Comparison of ENCODE assay signal across 30 cellular contexts in the genomic region with DNA sequence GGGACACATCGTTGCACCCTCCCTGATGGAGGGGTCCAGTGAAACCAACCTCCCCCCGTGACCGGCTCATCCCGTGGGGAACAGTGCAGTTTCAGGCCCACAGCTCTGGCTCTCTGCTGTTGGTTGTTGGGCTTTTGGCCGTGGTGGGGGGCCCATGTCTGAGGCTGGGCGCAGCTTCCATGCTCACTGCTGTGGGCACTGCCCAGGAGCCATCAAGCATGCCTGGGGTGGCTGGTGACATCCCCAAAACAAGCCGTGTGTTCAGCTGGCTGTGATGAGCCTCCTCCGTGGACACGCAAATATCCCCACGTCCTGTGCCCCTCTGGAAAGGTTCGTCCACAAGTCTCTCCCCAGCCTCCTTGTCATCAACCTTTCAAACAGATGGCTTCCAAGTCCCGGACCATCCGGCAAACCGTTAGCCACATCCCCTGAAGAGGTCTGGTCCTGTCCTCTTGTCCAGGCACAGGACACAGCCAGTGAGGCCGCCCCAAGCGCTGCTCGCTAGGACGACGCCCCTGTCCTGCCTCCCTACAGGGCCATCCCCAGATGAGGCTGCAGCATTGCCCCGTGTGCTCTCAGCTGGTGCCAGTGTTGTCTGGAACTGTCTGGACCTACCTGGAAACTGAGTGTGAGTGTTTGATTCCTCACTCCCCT.
"Had no signal": no experiment of that assay in that cellular context is flagged by ENCODE, and none has a peak within 500 bp of the region (broad histone marks: within the 10 kb centered on the region; RNA-seq: fewer than 3 reads in every experiment).

No MANE protein-coding gene starts in this region.

- H3K27me3 ChIP-seq: brain microvascular endothelial cell, foreskin keratinocyte, heart left ventricle had no signal

- DNase-seq: activated B cell treated with CpG ODN at 0.5 μM for 24 hours; activated CD4-positive, alpha-beta T cell treated with anti-CD3 and anti-CD28 coated beads for 48 hours; activated CD4-positive, alpha-beta T cell treated with anti-CD3 and anti-CD28 coated beads, Interleukin-2, amount 50 U/mL, for 1 hour; activated CD4-positive, alpha-beta T cell treated with anti-CD3 and anti-CD28 coated beads, Interleukin-2, amount 50 U/mL, for 48 hours; activated CD8-positive, alpha-beta memory T cell treated with anti-CD3 and anti-CD28 coated beads for 24 hours; activated CD8-positive, alpha-beta T cell treated with anti-CD3 and anti-CD28 coated beads for 36 hours; activated effector memory CD4-positive, alpha-beta T cell treated with Interleukin-2 at 50 U/mL for 16 hours; activated gamma-delta T cell treated with Interleukin-2 at 50 U/mL for 16 hours; activated naive CD4-positive, alpha-beta T cell treated with anti-CD3 and anti-CD28 coated beads, Interleukin-2, amount 50 U/mL, for 16 hours; activated naive CD4-positive, alpha-beta T cell treated with Interleukin-2 at 50 U/mL for 16 hours; activated T-cell treated with anti-CD3 and anti-CD28 coated beads, Interleukin-2, amount 50 U/mL, for 4 hours; amniotic stem cell; anterior cingulate cortex; brain microvascular endothelial cell; caudate nucleus; cortex of kidney; dermis blood vessel endothelial cell; effector CD4-positive, alpha-beta T cell; effector memory CD8-positive, alpha-beta T cell; erythroblast; foreskin keratinocyte; gastrocnemius medialis; glutamatergic neuron; heart left ventricle; T-helper 17 cell; T1000; WERI-Rb-1 had no signal

- H3K36me3 ChIP-seq: brain microvascular endothelial cell, esophagus muscularis mucosa, gastrocnemius medialis, heart left ventricle, WERI-Rb-1 had no signal

- H3K9me3 ChIP-seq: gastrocnemius medialis had no signal

- H3K4me1 ChIP-seq: esophagus muscularis mucosa, foreskin keratinocyte, gastrocnemius medialis had no signal

- H3K27ac ChIP-seq: brain microvascular endothelial cell, esophagus muscularis mucosa, foreskin keratinocyte, gastrocnemius medialis, heart left ventricle, WERI-Rb-1 had no signal

- H3K4me3 ChIP-seq: esophagus muscularis mucosa, gastrocnemius medialis, heart left ventricle had no signal

- ATAC-seq: activated CD4-positive, CD25-positive, alpha-beta regulatory T cell treated with anti-CD3 and anti-CD28 coated beads, Interleukin-2, amount 50 U/mL, for 24 hours; activated CD8-positive, alpha-beta T cell treated with anti-CD3 and anti-CD28 coated beads for 36 hours; activated T-cell treated with anti-CD3 and anti-CD28 coated beads, Interleukin-2, amount 50 U/mL, for 4 hours; activated T-helper 17 cell treated with anti-CD3 and anti-CD28 coated beads, Interleukin-2, amount 50 U/mL, for 72 hours; effector memory CD8-positive, alpha-beta T cell; foreskin keratinocyte; gastrocnemius medialis; heart left ventricle; T-helper 17 cell had no signal
